8 cellular contexts compared by ENCODE assay signal in the genomic region with DNA sequence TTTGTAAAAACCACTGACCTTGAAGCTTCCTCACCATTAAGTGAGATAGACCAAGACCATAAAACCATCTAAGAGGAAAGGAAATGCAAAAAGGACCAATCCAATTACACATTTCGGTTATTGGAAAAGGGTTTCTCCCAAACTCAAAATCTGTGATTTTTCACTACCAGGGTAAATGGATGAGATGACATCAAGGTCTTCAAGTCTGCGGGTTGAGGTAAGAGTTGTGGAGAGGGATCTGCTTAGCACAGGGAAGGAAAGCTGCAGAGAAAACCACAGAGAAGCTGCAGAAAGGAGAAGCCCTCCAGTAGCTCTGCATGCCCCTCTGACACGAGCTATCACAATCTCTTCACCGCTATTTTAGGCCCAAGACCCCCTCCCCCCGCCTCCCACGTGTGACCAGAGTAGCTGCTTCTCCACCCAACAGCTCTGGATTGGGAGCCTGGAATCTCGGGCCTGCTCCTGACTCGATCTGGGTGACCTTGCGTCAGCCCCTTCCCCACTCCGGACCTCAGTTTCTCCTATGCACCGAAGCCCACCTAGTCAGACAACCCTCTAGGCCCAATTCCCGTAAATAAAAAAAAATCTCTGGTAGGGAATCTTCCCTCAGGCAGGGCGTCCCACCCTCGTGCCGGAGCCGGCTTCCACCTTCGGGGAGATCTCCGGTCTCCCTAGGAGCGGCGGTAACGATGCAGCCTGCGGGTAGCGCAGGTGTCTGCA. TPM values are rescaled to one million over a fixed set of nuclear protein-coding genes. Genes with fewer than 3 reads are reported as not detected.
DNase-seq lines count a peak whose midpoint lies in the region; ATAC-seq and TF ChIP-seq lines count a peak whose summit lies in the region.

No MANE protein-coding gene starts in this region.

- H3K4me1 ChIP-seq in lower lobe of right lung (peaks cover 30% of the 10 kb centered on the region), stomach smooth muscle (ENCODE audit: control insufficient read depth, insufficient read depth, low read length) (peaks cover 25% of the 10 kb centered on the region)

- peak overlapping the region; percentile 99 for H3K9ac ChIP-seq in stomach smooth muscle (ENCODE audit: low read length in 2 of 2)

- H3K9me3 ChIP-seq in lower lobe of right lung (no peaks in the 10 kb centered on the region), stomach smooth muscle (ENCODE audit: control insufficient read depth in 2 of 2, low read length in 2 of 2) (no peaks in the 10 kb centered on the region)

- DNase-seq in AG08395 (ENCODE audit: low spot score), result peak; percentile 6
- DNase-seq in RKO (ENCODE audit: low spot score), result peak; percentile 49
- peak in 1 of 2 donors; percentile 22 for DNase-seq in cardiac fibroblast (ENCODE audit: low read depth in 2 of 2)
- DNase-seq in lower lobe of right lung, result peak; percentile 56
- no peak for DNase-seq in NCI-H1105 (lab: John Stamatoyannopoulos, UW)

- no peaks in the 10 kb centered on the region for H3K36me3 ChIP-seq in lower lobe of right lung
- no peaks in the 10 kb centered on the region for H3K36me3 ChIP-seq in stomach smooth muscle (ENCODE audit: control insufficient read depth in 2 of 2, insufficient read depth in 2 of 2, low read length in 2 of 2)

- H3K4me3 ChIP-seq in cardiac fibroblast (replicated peaks in 1 of 2; ENCODE audit: low read depth in 2 of 2, low read length in 2 of 2), result peak overlapping the region; percentile 82 to 93
- peak overlapping the region; percentile 81 for H3K4me3 ChIP-seq in lower lobe of right lung
- peak overlapping the region; percentile 97 to 98 for H3K4me3 ChIP-seq in stomach smooth muscle (ENCODE audit: low read length in 2 of 2)

- TF ChIP-seq CTCF in cardiac fibroblast (IDR thresholded peaks at IDR 0.05; ENCODE audit: low read depth, low read length), result no peak
- no peak for TF ChIP-seq CTCF in lower lobe of right lung (IDR thresholded peaks at IDR 0.05)

- peak overlapping the region; percentile 92 for H3K27ac ChIP-seq in lower lobe of right lung
- H3K27ac ChIP-seq in stomach smooth muscle (ENCODE audit: low read length), result peak overlapping the region; percentile 99

- H3K27me3 ChIP-seq in lower lobe of right lung (ENCODE audit: low read depth) (no peaks in the 10 kb centered on the region), stomach smooth muscle (ENCODE audit: control insufficient read depth in 1 of 2, insufficient read depth in 2 of 2, low read length in 2 of 2) (no peaks in the 10 kb centered on the region)

- ATAC-seq in GM19455 (IDR thresholded peaks at IDR 0.05; ENCODE audit: unreplicated experiment), result peak; percentile 6
- no peak for ATAC-seq in lower lobe of right lung
- no peak for ATAC-seq in HG02973 (IDR thresholded peaks at IDR 0.05; ENCODE audit: unreplicated experiment)

- intact Hi-C loops in lower lobe of right lung (cut with DNase I), result no loop called here

RNA-seq across cellular contexts. Expression of a gene that starts 0.7 kb away (rescaled TPM):
- 24.7 TPM for total RNA-seq in lower lobe of right lung

RNA-seq across cellular contexts. Expression of a gene that starts 17.5 kb away (rescaled TPM):
- total RNA-seq in lower lobe of right lung, result 42.5 TPM
